ENCODE assay signal across 24 cellular contexts in genomic region chr21:15772654-15773053, GRCh38.
"Had no signal": no experiment of that assay in that cellular context is flagged by ENCODE, and none has a peak within 500 bp of the region (broad histone marks: within the 10 kb centered on the region; RNA-seq: fewer than 3 reads in every experiment).

No MANE protein-coding gene starts in this region.

- H3K27ac Mint-ChIP-seq: activated CD4-positive, alpha-beta memory T cell treated with anti-CD3 and anti-CD28 coated beads for 36 hours; activated CD4-positive, alpha-beta T cell treated with anti-CD3 and anti-CD28 coated beads, Interleukin-2, amount 10 ng/mL, durations not matched to agents 24 days and 14 days; activated naive CD4-positive, alpha-beta T cell treated with anti-CD3 and anti-CD28 coated beads for 36 hours; activated T-helper 1 cell treated with anti-CD3 and anti-CD28 coated beads, Interleukin-12 subunit alpha, Interleukin-12 subunit beta, Interleukin-2, Interleukin-4 antibody, amounts not matched to agents 30 ng/mL and 10 ng/mL and 1 ng/mL, durations not matched to agents 14 hours and 24 hours and 36 hours; neural progenitor cell had no signal

- H3K27ac ChIP-seq: coronary artery, dorsolateral prefrontal cortex, neural progenitor cell, right atrium auricular region, tibial nerve, WERI-Rb-1 had no signal

- H3K9ac ChIP-seq: neural progenitor cell had no signal

- ATAC-seq: gastrocnemius medialis; left colon; naive thymus-derived CD4-positive, alpha-beta T cell had no signal

- H3K4me3 Mint-ChIP-seq: activated CD4-positive, alpha-beta memory T cell treated with anti-CD3 and anti-CD28 coated beads for 36 hours; activated CD4-positive, alpha-beta T cell treated with anti-CD3 and anti-CD28 coated beads, Interleukin-2, amount 10 ng/mL, durations not matched to agents 24 days and 14 days; activated naive CD4-positive, alpha-beta T cell treated with anti-CD3 and anti-CD28 coated beads for 36 hours; activated T-helper 1 cell treated with anti-CD3 and anti-CD28 coated beads, Interleukin-12 subunit alpha, Interleukin-12 subunit beta, Interleukin-2, Interleukin-4 antibody, amounts not matched to agents 30 ng/mL and 10 ng/mL and 1 ng/mL, durations not matched to agents 14 hours and 24 hours and 36 hours; neural progenitor cell had no signal

- H3K9me3 Mint-ChIP-seq: activated CD4-positive, alpha-beta memory T cell treated with anti-CD3 and anti-CD28 coated beads for 36 hours; activated CD4-positive, alpha-beta T cell treated with anti-CD3 and anti-CD28 coated beads, Interleukin-2, amount 10 ng/mL, durations not matched to agents 24 days and 14 days; activated naive CD4-positive, alpha-beta T cell treated with anti-CD3 and anti-CD28 coated beads for 36 hours; activated T-helper 1 cell treated with anti-CD3 and anti-CD28 coated beads, Interleukin-12 subunit alpha, Interleukin-12 subunit beta, Interleukin-2, Interleukin-4 antibody, amounts not matched to agents 30 ng/mL and 10 ng/mL and 1 ng/mL, durations not matched to agents 14 hours and 24 hours and 36 hours had no signal

- H3K27me3 Mint-ChIP-seq: activated CD4-positive, alpha-beta memory T cell treated with anti-CD3 and anti-CD28 coated beads for 36 hours; activated CD4-positive, alpha-beta T cell treated with anti-CD3 and anti-CD28 coated beads, Interleukin-2, amount 10 ng/mL, durations not matched to agents 24 days and 14 days; naive thymus-derived CD4-positive, alpha-beta T cell had no signal

- H3K9me3 ChIP-seq: gastrocnemius medialis, right atrium auricular region, tibial nerve had no signal

- H3K36me3 ChIP-seq: gastrocnemius medialis, neural progenitor cell, right atrium auricular region, WERI-Rb-1 had no signal

- H3K4me3 ChIP-seq: coronary artery, dorsolateral prefrontal cortex, gastrocnemius medialis, neural progenitor cell, right atrium auricular region, tibial nerve had no signal

- H3K4me1 Mint-ChIP-seq: neural progenitor cell had no signal

- DNase-seq: activated CD4-positive, alpha-beta memory T cell treated with anti-CD3 and anti-CD28 coated beads for 36 hours; activated CD4-positive, CD25-positive, alpha-beta regulatory T cell treated with anti-CD3 and anti-CD28 coated beads, Interleukin-2, amount 50 U/mL, for 72 hours; activated CD8-positive, alpha-beta memory T cell treated with anti-CD3 and anti-CD28 coated beads, Interleukin-2, amount 50 U/mL, for 4 hours; activated effector memory CD4-positive, alpha-beta T cell treated with anti-CD3 and anti-CD28 coated beads, Interleukin-2, amount 50 U/mL, for 16 hours; activated naive CD4-positive, alpha-beta T cell treated with anti-CD3 and anti-CD28 coated beads for 36 hours; activated T-cell treated with anti-CD3 and anti-CD28 coated beads, Interleukin-2, amount 50 U/mL, for 1 hour; dorsolateral prefrontal cortex; effector memory CD4-positive, alpha-beta T cell; gastrocnemius medialis; glutamatergic neuron; left colon; midbrain; naive thymus-derived CD4-positive, alpha-beta T cell; occipital lobe; stimulated activated CD4-positive, alpha-beta T cell treated with anti-CD3 and anti-CD28 coated beads, Interleukin-2, amount 100 ng/mL, for 48 hours; stimulated activated naive CD4-positive, alpha-beta T cell treated with Interleukin-2 at 50 U/mL for 16 hours; T1000; WERI-Rb-1 had no signal
